In the genomic region with DNA sequence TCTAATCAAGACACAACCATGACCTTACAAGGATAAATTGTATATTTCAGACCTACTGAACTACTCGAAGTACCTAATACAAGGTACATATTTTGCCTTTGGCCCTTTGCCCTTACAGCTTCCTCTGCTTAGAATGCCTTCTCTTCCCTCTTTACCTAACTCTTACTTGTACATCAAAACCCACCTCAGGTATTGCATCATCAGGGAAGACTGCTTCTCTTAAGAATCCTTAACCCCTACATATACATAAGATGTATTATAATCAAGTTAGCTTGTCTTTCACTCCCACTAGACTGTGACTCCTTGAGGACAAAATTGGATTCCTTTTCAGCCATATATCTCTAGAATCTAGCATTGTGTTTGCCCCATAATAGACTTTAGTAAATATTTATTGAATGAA, we compare ENCODE assay signal across 5 cellular contexts.
A peak's percentile ranks its signal among the peaks of the same experiment; 100 is the strongest.
TF ChIP-seq lines count a peak whose summit lies in the region.

No MANE protein-coding gene starts in this region.

TF ChIP-seq in SK-N-SH treated with all-trans-retinoic acid at 6 μM for 48 hours, 23 proteins besides CTCF, POLR2A, EP300 and RAD21:
- peak; percentile 73 for TF ChIP-seq ZFP3 (CRISPR knock-in tag; IDR thresholded peaks at IDR 0.05)
- no peak for TF ChIP-seq PPARA (CRISPR knock-in tag; IDR thresholded peaks at IDR 0.05; ENCODE audit: borderline replicate concordance)
- TF ChIP-seq RARB (CRISPR knock-in tag; IDR thresholded peaks at IDR 0.05), result no peak
- no peak for TF ChIP-seq CSRNP3 (CRISPR knock-in tag; IDR thresholded peaks at IDR 0.05)
- TF ChIP-seq GLIS3 (CRISPR knock-in tag; IDR thresholded peaks at IDR 0.05), result no peak
- TF ChIP-seq ZNF8 (CRISPR knock-in tag; IDR thresholded peaks at IDR 0.05), result no peak

TF ChIP-seq in SK-N-SH, 30 proteins besides CTCF, POLR2A, EP300 and RAD21 (continues in another document):
- TF ChIP-seq FOSL2 (IDR thresholded peaks at IDR 0.05; ENCODE audit: borderline replicate concordance, low read depth), result no peak
- no peak for TF ChIP-seq NFIC (IDR thresholded peaks at IDR 0.05; ENCODE audit: borderline replicate concordance)
- TF ChIP-seq MEF2A (IDR thresholded peaks at IDR 0.05; ENCODE audit: borderline replicate concordance, low read depth), result no peak
- TF ChIP-seq, protein P1, sequence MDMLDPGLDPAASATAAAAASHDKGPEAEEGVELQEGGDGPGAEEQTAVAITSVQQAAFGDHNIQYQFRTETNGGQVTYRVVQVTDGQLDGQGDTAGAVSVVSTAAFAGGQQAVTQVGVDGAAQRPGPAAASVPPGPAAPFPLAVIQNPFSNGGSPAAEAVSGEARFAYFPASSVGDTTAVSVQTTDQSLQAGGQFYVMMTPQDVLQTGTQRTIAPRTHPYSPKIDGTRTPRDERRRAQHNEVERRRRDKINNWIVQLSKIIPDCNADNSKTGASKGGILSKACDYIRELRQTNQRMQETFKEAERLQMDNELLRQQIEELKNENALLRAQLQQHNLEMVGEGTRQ (IDR thresholded peaks at IDR 0.05; ENCODE audit: borderline replicate concordance, low read depth, low read length), result no peak
- TF ChIP-seq TAF1 (IDR thresholded peaks at IDR 0.05; ENCODE audit: borderline replicate concordance, low read depth, low read length), result no peak
- TF ChIP-seq MXI1 (IDR thresholded peaks at IDR 0.05; ENCODE audit: low read depth, low read length), result no peak
- no peak for TF ChIP-seq CHD2 (IDR thresholded peaks at IDR 0.05; ENCODE audit: low read length, partially characterized antibody)
- TF ChIP-seq TCF12 (IDR thresholded peaks at IDR 0.05), result no peak
- no peak for TF ChIP-seq NRF1 (IDR thresholded peaks at IDR 0.05; ENCODE audit: low read depth, low read length)
- no peak for TF ChIP-seq FOXJ3 (CRISPR knock-in tag; IDR thresholded peaks at IDR 0.05)
- no peak for TF ChIP-seq RCOR1 (IDR thresholded peaks at IDR 0.05; ENCODE audit: low read length)
- TF ChIP-seq YY1 (IDR thresholded peaks at IDR 0.05; ENCODE audit: low read depth), result no peak
- TF ChIP-seq, protein P2, sequence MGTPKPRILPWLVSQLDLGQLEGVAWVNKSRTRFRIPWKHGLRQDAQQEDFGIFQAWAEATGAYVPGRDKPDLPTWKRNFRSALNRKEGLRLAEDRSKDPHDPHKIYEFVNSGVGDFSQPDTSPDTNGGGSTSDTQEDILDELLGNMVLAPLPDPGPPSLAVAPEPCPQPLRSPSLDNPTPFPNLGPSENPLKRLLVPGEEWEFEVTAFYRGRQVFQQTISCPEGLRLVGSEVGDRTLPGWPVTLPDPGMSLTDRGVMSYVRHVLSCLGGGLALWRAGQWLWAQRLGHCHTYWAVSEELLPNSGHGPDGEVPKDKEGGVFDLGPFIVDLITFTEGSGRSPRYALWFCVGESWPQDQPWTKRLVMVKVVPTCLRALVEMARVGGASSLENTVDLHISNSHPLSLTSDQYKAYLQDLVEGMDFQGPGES (IDR thresholded peaks at IDR 0.05; ENCODE audit: low read depth, low read length), result no peak
- no peak for TF ChIP-seq POLR2AphosphoS5 (IDR thresholded peaks at IDR 0.05; ENCODE audit: low read depth, low read length)

TF ChIP-seq in GM12891, 5 proteins besides CTCF, POLR2A, EP300 and RAD21:
- TF ChIP-seq SPI1 (IDR thresholded peaks at IDR 0.05; ENCODE audit: low read depth, low read length) (no peak), PAX5 (IDR thresholded peaks at IDR 0.05; ENCODE audit: insufficient read depth, low read length, severe bottlenecking) (no peak), POLR2AphosphoS5 (IDR thresholded peaks at IDR 0.05; ENCODE audit: low read depth, low read length) (no peak)

TF ChIP-seq in IMR-90, 13 proteins besides CTCF, POLR2A, EP300 and RAD21:
- TF ChIP-seq SMC3 (IDR thresholded peaks at IDR 0.05; ENCODE audit: low read depth, low read length), result no peak
- TF ChIP-seq NFE2L2 (IDR thresholded peaks at IDR 0.05; ENCODE audit: low read depth, low read length), result no peak
- TF ChIP-seq MAFK (IDR thresholded peaks at IDR 0.05; ENCODE audit: low read depth, low read length), result no peak
- TF ChIP-seq, protein P1 (IDR thresholded peaks at IDR 0.05; ENCODE audit: low read depth, low read length), result no peak
- no peak for TF ChIP-seq FOS (IDR thresholded peaks at IDR 0.05; ENCODE audit: low read depth, low read length)
- peak; percentile 82 for TF ChIP-seq CEBPB (IDR thresholded peaks at IDR 0.05; ENCODE audit: low read depth, low read length)

TF ChIP-seq in K562, 482 proteins besides CTCF, POLR2A, EP300 and RAD21:
- TF ChIP-seq BRF2 (IDR thresholded peaks at IDR 0.05; ENCODE audit: borderline replicate concordance, insufficient read depth, insufficient read length) (no peak), ZNF583 (CRISPR knock-in tag; IDR thresholded peaks at IDR 0.05) (no peak), CREB1 (IDR thresholded peaks at IDR 0.05) (no peak), CREB1 (CRISPR knock-in tag; IDR thresholded peaks at IDR 0.05) (no peak), ZNF445 (CRISPR knock-in tag; IDR thresholded peaks at IDR 0.05; ENCODE audit: low read depth) (no peak), ZNF780A (CRISPR knock-in tag; IDR thresholded peaks at IDR 0.05) (no peak), CEBPG (CRISPR knock-in tag; IDR thresholded peaks at IDR 0.05) (no peak), CEBPG (tag; conservative IDR thresholded peaks at IDR 0.05 in 1 of 2, IDR thresholded peaks at IDR 0.05 in 1 of 2) (peak; percentile 56 to 87; a peak in 3 of 4 replicates), SRSF7 (optimal IDR thresholded peaks at IDR 0.05; ENCODE audit: low read depth, low read length) (no peak), ZNF134 (CRISPR knock-in tag; conservative IDR thresholded peaks at IDR 0.05) (no peak), ATF7 (IDR thresholded peaks at IDR 0.05) (peak; percentile 18; the same call in 1 of the 2 replicates), ZNF584 (CRISPR knock-in tag; IDR thresholded peaks at IDR 0.05; ENCODE audit: low read depth) (no peak), MBD2 (IDR thresholded peaks at IDR 0.05; ENCODE audit: borderline replicate concordance, low read depth) (no peak), CHCHD3 (CRISPR knock-in tag; IDR thresholded peaks at IDR 0.05) (no peak), FOXA3 (CRISPR knock-in tag; conservative IDR thresholded peaks at IDR 0.05 in 1 of 2, IDR thresholded peaks at IDR 0.05 in 1 of 2) (no peak), KLF16 (IDR thresholded peaks at IDR 0.05) (no peak), SAP30 (IDR thresholded peaks at IDR 0.05; ENCODE audit: borderline replicate concordance, insufficient read depth, low read depth, low read length, poor library complexity, severe bottlenecking) (no peak), ZNF175 (CRISPR knock-in tag; IDR thresholded peaks at IDR 0.05; ENCODE audit: low read depth) (no peak), NR4A1 (CRISPR knock-in tag; IDR thresholded peaks at IDR 0.05) (no peak), NR4A1 (tag; IDR thresholded peaks at IDR 0.05) (no peak), FOXP1 (CRISPR knock-in tag; IDR thresholded peaks at IDR 0.05) (no peak), CEBPB (tag; IDR thresholded peaks at IDR 0.05) (peak; percentile 82), PML (IDR thresholded peaks at IDR 0.05; ENCODE audit: low read length) (no peak), ZNF140 (CRISPR knock-in tag; IDR thresholded peaks at IDR 0.05) (no peak), ZNF518B (CRISPR knock-in tag; IDR thresholded peaks at IDR 0.05) (no peak)
- TF ChIP-seq, protein P3, sequence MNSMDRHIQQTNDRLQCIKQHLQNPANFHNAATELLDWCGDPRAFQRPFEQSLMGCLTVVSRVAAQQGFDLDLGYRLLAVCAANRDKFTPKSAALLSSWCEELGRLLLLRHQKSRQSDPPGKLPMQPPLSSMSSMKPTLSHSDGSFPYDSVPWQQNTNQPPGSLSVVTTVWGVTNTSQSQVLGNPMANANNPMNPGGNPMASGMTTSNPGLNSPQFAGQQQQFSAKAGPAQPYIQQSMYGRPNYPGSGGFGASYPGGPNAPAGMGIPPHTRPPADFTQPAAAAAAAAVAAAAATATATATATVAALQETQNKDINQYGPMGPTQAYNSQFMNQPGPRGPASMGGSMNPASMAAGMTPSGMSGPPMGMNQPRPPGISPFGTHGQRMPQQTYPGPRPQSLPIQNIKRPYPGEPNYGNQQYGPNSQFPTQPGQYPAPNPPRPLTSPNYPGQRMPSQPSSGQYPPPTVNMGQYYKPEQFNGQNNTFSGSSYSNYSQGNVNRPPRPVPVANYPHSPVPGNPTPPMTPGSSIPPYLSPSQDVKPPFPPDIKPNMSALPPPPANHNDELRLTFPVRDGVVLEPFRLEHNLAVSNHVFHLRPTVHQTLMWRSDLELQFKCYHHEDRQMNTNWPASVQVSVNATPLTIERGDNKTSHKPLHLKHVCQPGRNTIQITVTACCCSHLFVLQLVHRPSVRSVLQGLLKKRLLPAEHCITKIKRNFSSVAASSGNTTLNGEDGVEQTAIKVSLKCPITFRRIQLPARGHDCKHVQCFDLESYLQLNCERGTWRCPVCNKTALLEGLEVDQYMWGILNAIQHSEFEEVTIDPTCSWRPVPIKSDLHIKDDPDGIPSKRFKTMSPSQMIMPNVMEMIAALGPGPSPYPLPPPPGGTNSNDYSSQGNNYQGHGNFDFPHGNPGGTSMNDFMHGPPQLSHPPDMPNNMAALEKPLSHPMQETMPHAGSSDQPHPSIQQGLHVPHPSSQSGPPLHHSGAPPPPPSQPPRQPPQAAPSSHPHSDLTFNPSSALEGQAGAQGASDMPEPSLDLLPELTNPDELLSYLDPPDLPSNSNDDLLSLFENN (IDR thresholded peaks at IDR 0.05; ENCODE audit: low read depth in 2 of 2, low read length in 2 of 2), result no peak
- TF ChIP-seq, protein P4, sequence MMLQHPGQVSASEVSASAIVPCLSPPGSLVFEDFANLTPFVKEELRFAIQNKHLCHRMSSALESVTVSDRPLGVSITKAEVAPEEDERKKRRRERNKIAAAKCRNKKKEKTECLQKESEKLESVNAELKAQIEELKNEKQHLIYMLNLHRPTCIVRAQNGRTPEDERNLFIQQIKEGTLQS (IDR thresholded peaks at IDR 0.05), result peak; percentile 88
- TF ChIP-seq, protein P4 (CRISPR knock-in tag; conservative IDR thresholded peaks at IDR 0.05), result no peak
- TF ChIP-seq, protein P5, sequence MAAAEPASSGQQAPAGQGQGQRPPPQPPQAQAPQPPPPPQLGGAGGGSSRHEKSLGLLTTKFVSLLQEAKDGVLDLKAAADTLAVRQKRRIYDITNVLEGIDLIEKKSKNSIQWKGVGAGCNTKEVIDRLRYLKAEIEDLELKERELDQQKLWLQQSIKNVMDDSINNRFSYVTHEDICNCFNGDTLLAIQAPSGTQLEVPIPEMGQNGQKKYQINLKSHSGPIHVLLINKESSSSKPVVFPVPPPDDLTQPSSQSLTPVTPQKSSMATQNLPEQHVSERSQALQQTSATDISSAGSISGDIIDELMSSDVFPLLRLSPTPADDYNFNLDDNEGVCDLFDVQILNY (CRISPR knock-in tag; IDR thresholded peaks at IDR 0.05), result no peak
TF ChIP-seq in K562: peak in this region for 4.
